8 cellular contexts compared by ENCODE assay signal in the genomic region with DNA sequence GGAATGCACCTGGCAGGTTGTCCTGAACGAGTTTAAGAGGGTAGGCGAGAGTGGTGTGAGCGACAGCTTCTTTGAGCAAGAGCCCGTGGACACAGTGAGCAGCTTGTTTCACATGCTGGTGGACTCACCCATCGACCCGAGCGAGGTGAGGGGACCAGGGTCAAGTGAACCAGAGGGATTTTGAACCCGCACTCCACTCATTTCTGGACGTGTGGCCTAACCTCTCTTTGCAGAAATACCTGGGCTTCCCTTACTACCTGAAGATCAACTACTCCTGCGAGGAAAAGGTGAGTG. TPM values are rescaled to one million over a fixed set of nuclear protein-coding genes. Genes with fewer than 3 reads are reported as not detected.
A peak's percentile ranks its signal among the peaks of the same experiment; 100 is the strongest.
DNase-seq lines count a peak whose midpoint lies in the region; ATAC-seq and TF ChIP-seq lines count a peak whose summit lies in the region.

No MANE protein-coding gene starts in this region.

- peaks cover 0 to 9% (median 0%) of the 10 kb centered on the region in 9 donors for H3K36me3 ChIP-seq in heart left ventricle
- H3K36me3 ChIP-seq in right lobe of liver, result no peaks in the 10 kb centered on the region

- TF ChIP-seq CTCF in heart left ventricle (IDR thresholded peaks at IDR 0.05), result no peak
- TF ChIP-seq CTCF in right lobe of liver (IDR thresholded peaks at IDR 0.05), result no peak
- no peak for TF ChIP-seq CTCF in type B pancreatic cell (conservative IDR thresholded peaks at IDR 0.05)

- H3K4me3 Mint-ChIP-seq in type B pancreatic cell, result peak overlapping the region; percentile 98

- TF ChIP-seq POLR2A in heart left ventricle (IDR thresholded peaks at IDR 0.05), result no peak
- no peak for TF ChIP-seq POLR2A in right lobe of liver (IDR thresholded peaks at IDR 0.05)

- H3K27ac ChIP-seq in heart left ventricle (peak overlapping the region in 9 of 12 donors; percentile 89 to 98 (median 94)), angular gyrus (ENCODE audit: low read depth, low read length) (peak overlapping the region; percentile 96), right lobe of liver (no peak overlapping the region)

- H3K4me1 Mint-ChIP-seq in type B pancreatic cell (ENCODE audit: unreplicated experiment), result peaks cover 11% of the 10 kb centered on the region

- intact Hi-C loops in heart left ventricle (cut with DNase I), result loop anchor here (1.0 to 10.0 kb wide), 10 partner anchors 23 to 433 kb away; partner anchors contain the start of genes SIPA1L3 (in 6 of the 10), WDR87 (in 6 of the 10) and PSMD8 (in 4 of the 10)
- intact Hi-C loops in left ventricle myocardium superior (cut with micrococcal nuclease), result no loop called here
- intact Hi-C loops in right lobe of liver (cut with DNase I), result no loop called here

- H3K4me3 ChIP-seq in heart left ventricle (peak overlapping the region in 11 of 12 donors; percentile 2 to 94 (median 75)), right lobe of liver (peak overlapping the region; percentile 48 to 66 (median 65))

- H3K27me3 ChIP-seq in heart left ventricle (no peaks in the 10 kb centered on the region), right lobe of liver (no peaks in the 10 kb centered on the region)

- H3K4me1 ChIP-seq in heart left ventricle (peaks cover 0 to 12% (median 8%) of the 10 kb centered on the region in 12 donors), right lobe of liver (peaks cover 0 to 4% (median 0%) of the 10 kb centered on the region in 4 donors)

- WGBS in heart left ventricle, 4 donors, result 65 to 78% (median 68%) methylated on average over 10 of the region's 10 CpGs
- 71% methylated on average over 10 of the region's 10 CpGs for WGBS in right lobe of liver (ENCODE audit: insufficient coverage, low coverage, low lambda C conversion rate, missing lambda C conversion rate)

- H3K27me3 Mint-ChIP-seq in type B pancreatic cell, result no peaks in the 10 kb centered on the region

- DNase-seq in heart left ventricle (no peak), left ventricle myocardium superior (no peak), right lobe of liver (no peak), type B pancreatic cell (ENCODE audit: extremely low spot score, unreplicated experiment) (no peak), OCI-M1 (lab: John Stamatoyannopoulos, UW) (no peak), SIG-M5 (lab: John Stamatoyannopoulos, UW) (no peak)

- no peaks in the 10 kb centered on the region for H3K9me3 ChIP-seq in heart left ventricle
- no peaks in the 10 kb centered on the region for H3K9me3 ChIP-seq in right lobe of liver

- H3K36me3 Mint-ChIP-seq in type B pancreatic cell, result peaks cover 3% of the 10 kb centered on the region

- H3K27ac Mint-ChIP-seq in type B pancreatic cell, result peak overlapping the region; percentile 100

- H3K9me3 Mint-ChIP-seq in type B pancreatic cell, result no peaks in the 10 kb centered on the region

- ATAC-seq in heart left ventricle, result no peak
- ATAC-seq in left ventricle myocardium superior, result no peak
- no peak for ATAC-seq in right lobe of liver
- ATAC-seq in HG03354 (IDR thresholded peaks at IDR 0.05; ENCODE audit: poor library complexity, severe bottlenecking, unreplicated experiment), result no peak

RNA-seq across cellular contexts. Expression of gene CATSPERG, which starts 1.7 kb away (rescaled TPM):
- total RNA-seq in heart left ventricle (1 to 10 TPM in 6 of 9 donors, under 1 TPM in 3; 0.19 to 3.0 (median 1.9) TPM), left ventricle myocardium superior (1.2 TPM), right lobe of liver (1 to 10 TPM in 4 of 6 experiments, under 1 TPM in 1, not detected in 1; 0.69 to 4.4 (median 2.4) TPM), type B pancreatic cell (ENCODE audit: low replicate concordance) (5.2 and 11.9 TPM in 2 replicates)
- polyA plus RNA-seq in heart left ventricle, result 1 to 10 TPM; 1.3 to 2.9 TPM

RNA-seq across cellular contexts. Expression of gene KCNK6, which starts 17.7 kb away (rescaled TPM):
- total RNA-seq in heart left ventricle (10 to 100 TPM in 4 of 9 donors, 1 to 10 TPM in 5; 3.1 to 23.6 (median 8.5) TPM), left ventricle myocardium superior (5.5 TPM), right lobe of liver (1 to 10 TPM; 1.1 to 3.1 (median 2.2) TPM), type B pancreatic cell (ENCODE audit: low replicate concordance) (5.2 and 14.4 TPM in 2 replicates)
- polyA plus RNA-seq in heart left ventricle, result 1 to 10 TPM; 4.4 to 6.4 TPM

RNA-seq across cellular contexts. Expression of gene YIF1B, which starts 21.6 kb away (rescaled TPM):
- 10 to 100 TPM; 26.4 to 47.4 (median 31.9) TPM for total RNA-seq in heart left ventricle
- polyA plus RNA-seq in heart left ventricle, result 100 to 1,000 TPM in 1 of 2 donors, 10 to 100 TPM in 1; 39.2 to 113 TPM
- 33.8 TPM for total RNA-seq in left ventricle myocardium superior
- total RNA-seq in right lobe of liver, result 10 to 100 TPM; 26.3 to 69.7 (median 42.0) TPM
- total RNA-seq in type B pancreatic cell (ENCODE audit: low replicate concordance), result 41.0 and 42.9 TPM in 2 replicates

RNA-seq across cellular contexts. Expression of gene C19orf33, which starts 33.3 kb away (rescaled TPM):
- 10 to 100 TPM in 5 of 9 donors, 1 to 10 TPM in 3, not detected in 1; 3.5 to 73.1 (median 11.5) TPM for total RNA-seq in heart left ventricle
- 10 to 100 TPM; 12.2 to 54.2 TPM for polyA plus RNA-seq in heart left ventricle
- 1.5 TPM for total RNA-seq in left ventricle myocardium superior
- 1 to 10 TPM in 1 of 6 experiments, not detected in 5; 1.8 TPM for total RNA-seq in right lobe of liver
- 46.8 and 270 TPM in 2 replicates for total RNA-seq in type B pancreatic cell (ENCODE audit: low replicate concordance)

RNA-seq across cellular contexts. Expression of gene PSMD8, which starts 37.1 kb away (rescaled TPM):
- total RNA-seq in heart left ventricle (100 to 1,000 TPM; 237 to 690 (median 325) TPM), left ventricle myocardium superior (306 TPM), right lobe of liver (100 to 1,000 TPM in 2 of 6 experiments, 10 to 100 TPM in 4; 69.2 to 181 (median 75.2) TPM), type B pancreatic cell (ENCODE audit: low replicate concordance) (159 and 176 TPM in 2 replicates)
- polyA plus RNA-seq in heart left ventricle, result 100 to 1,000 TPM; 186 to 663 TPM

Comparison
In these comparisons a context has a peak if more than half of its experiments do, and no peak if none do; other contexts are left out.
1. intact Hi-C loops: an anchor here in heart left ventricle (1.0 to 10.0 kb wide); none called in left ventricle myocardium superior and right lobe of liver.
2. H3K27ac ChIP-seq: peak in heart left ventricle (9 of 12) and angular gyrus (single experiment); none in right lobe of liver (0 of 3).